Comparison of ENCODE assay signal across 18 cellular contexts in genomic region chr7:722847-723246, GRCh38. TPM values are rescaled to one million over a fixed set of nuclear protein-coding genes. Genes with fewer than 3 reads are reported as not detected.
DNase-seq lines count a peak whose midpoint lies in the region; ATAC-seq and TF ChIP-seq lines count a peak whose summit lies in the region.
"Had no signal": no experiment of that assay in that cellular context is flagged by ENCODE, and none has a peak within 500 bp of the region (broad histone marks: within the 10 kb centered on the region; RNA-seq: fewer than 3 reads in every experiment).

No MANE protein-coding gene starts in this region.

- no peak overlapping the region for H3K27ac ChIP-seq in breast epithelium
- H3K27ac ChIP-seq in lower lobe of right lung = no peak overlapping the region
- no peak overlapping the region for H3K27ac ChIP-seq in GM23248
- H3K27ac ChIP-seq: 22Rv1, A549 had no signal

- WGBS in GM23248 (ENCODE audit: low coverage in 1 of 2, low lambda C conversion rate in 2 of 2, missing lambda C conversion rate in 2 of 2), 2 experiments = 90 to 92% methylated on average over 6 of the region's 6 CpGs

- no peak for TF ChIP-seq POLR2A in breast epithelium (IDR thresholded peaks at IDR 0.05)

- no peak overlapping the region for H3K4me3 ChIP-seq in breast epithelium
- H3K4me3 ChIP-seq in lower lobe of right lung = no peak overlapping the region
- no peak overlapping the region for H3K4me3 ChIP-seq in GM23248
- H3K4me3 ChIP-seq: A549, GM12878 had no signal

- 0 out of 2 replicates have a peak, but pooled peaks cover 4% of the 10 kb centered on the region for H3F3A ChIP-seq in GM23248 (ENCODE audit: insufficient read depth)

- H3K4me1 ChIP-seq in breast epithelium (peaks cover 0 to 5% of the 10 kb centered on the region in 2 donors), lower lobe of right lung (peaks cover 12% of the 10 kb centered on the region), GM23248 (ENCODE audit: insufficient read depth) (0 out of 2 replicates have a peak, but pooled peaks cover 4% of the 10 kb centered on the region)

- H3K27me3 ChIP-seq in breast epithelium (no peaks in the 10 kb centered on the region), lower lobe of right lung (ENCODE audit: low read depth) (no peaks in the 10 kb centered on the region), GM23248 (replicated peaks; ENCODE audit: insufficient read depth) (no peaks in the 10 kb centered on the region)

- peaks cover 2% of the 10 kb centered on the region; the same call in 1 of the 2 replicates for H3K79me2 ChIP-seq in GM23248 (ENCODE audit: insufficient read depth)

- BruUV-seq in MCF 10A (replicated peaks; lab: Mats Ljungman, UMichigan) = no TSS peak

- H3K36me3 ChIP-seq in breast epithelium (no peaks in the 10 kb centered on the region), lower lobe of right lung (no peaks in the 10 kb centered on the region), GM23248 (ENCODE audit: low read depth) (no peaks in the 10 kb centered on the region)

- in situ Hi-C loops in GM23248 (cut with MboI) = no loop called here

- no peak overlapping the region for H3K9ac ChIP-seq in GM23248

- POLR2A ChIA-PET in MCF 10A (lab: Yijun Ruan, JAX) = no interaction called here
- POLR2A ChIA-PET in activated CD4-positive, alpha-beta memory T cell treated with anti-CD3 and anti-CD28 coated beads, Interleukin-2, amount 10 ng/mL, durations not matched to agents 7 days and 5 days (lab: Charles Lee) = no interaction called here

- H3K4me3 Mint-ChIP-seq in MCF 10A (ENCODE audit: unreplicated experiment) = no peak overlapping the region
- no peak overlapping the region for H3K4me3 Mint-ChIP-seq in type B pancreatic cell
- no peak overlapping the region for H3K4me3 Mint-ChIP-seq in activated CD4-positive, alpha-beta memory T cell treated with anti-CD3 and anti-CD28 coated beads, Interleukin-2, amount 10 ng/mL, durations not matched to agents 7 days and 5 days
- H3K4me3 Mint-ChIP-seq: CD14-positive monocyte; CD4-positive, alpha-beta memory T cell; H9 had no signal

- no peak overlapping the region for H2AFZ ChIP-seq in GM23248

- ATAC-seq in activated CD4-positive, CD25-positive, alpha-beta regulatory T cell treated with anti-CD3 and anti-CD28 coated beads, Interleukin-2, amount 50 U/mL, for 24 hours = no peak
- no peak for ATAC-seq in lower lobe of right lung
- ATAC-seq: A549, GM12878, HepG2 had no signal

- no peak overlapping the region for H3K4me2 ChIP-seq in GM23248 (ENCODE audit: unreplicated experiment)
- H3K4me2 ChIP-seq: A549 had no signal

- H3K9me3 ChIP-seq in breast epithelium (no peaks in the 10 kb centered on the region), lower lobe of right lung (no peaks in the 10 kb centered on the region), GM23248 (ENCODE audit: low read depth) (no peaks in the 10 kb centered on the region)

- H3K9me2 ChIP-seq in GM23248 (ENCODE audit: insufficient read depth) = no peaks in the 10 kb centered on the region

- CTCF ChIA-PET in MCF 10A (lab: Yijun Ruan, JAX) = no interaction called here
- CTCF ChIA-PET in activated CD4-positive, alpha-beta memory T cell treated with anti-CD3 and anti-CD28 coated beads, Interleukin-2, amount 10 ng/mL, durations not matched to agents 7 days and 5 days (lab: Charles Lee) = no interaction called here

- H3K9me3 Mint-ChIP-seq in MCF 10A (ENCODE audit: unreplicated experiment) (no peaks in the 10 kb centered on the region), type B pancreatic cell (peaks cover 31% of the 10 kb centered on the region)
- peaks cover 19% of the 10 kb centered on the region for H3K9me3 Mint-ChIP-seq in activated CD4-positive, alpha-beta memory T cell treated with anti-CD3 and anti-CD28 coated beads, Interleukin-2, amount 10 ng/mL, durations not matched to agents 7 days and 5 days

- TF ChIP-seq CTCF in MCF 10A (IDR thresholded peaks at IDR 0.05; ENCODE audit: unreplicated experiment) (no peak), breast epithelium (IDR thresholded peaks at IDR 0.05) (no peak), lower lobe of right lung (IDR thresholded peaks at IDR 0.05) (no peak), type B pancreatic cell (conservative IDR thresholded peaks at IDR 0.05) (no peak)

- intact Hi-C loops in MCF 10A (cut with micrococcal nuclease) = no loop called here
- intact Hi-C loops in breast epithelium (cut with DNase I; ENCODE audit: low total_unique reads) = no loop called here
- intact Hi-C loops in lower lobe of right lung (cut with DNase I) = no loop called here

- H3K27me3 Mint-ChIP-seq in MCF 10A (ENCODE audit: insufficient read depth, unreplicated experiment) = no peaks in the 10 kb centered on the region
- no peaks in the 10 kb centered on the region for H3K27me3 Mint-ChIP-seq in type B pancreatic cell
- H3K27me3 Mint-ChIP-seq in activated CD4-positive, alpha-beta memory T cell treated with anti-CD3 and anti-CD28 coated beads, Interleukin-2, amount 10 ng/mL, durations not matched to agents 7 days and 5 days = no peaks in the 10 kb centered on the region
- H3K27me3 Mint-ChIP-seq: CD4-positive, alpha-beta memory T cell had no signal

- H4K20me1 ChIP-seq in GM23248 (ENCODE audit: insufficient read depth) = no peaks in the 10 kb centered on the region

- peak; percentile 2 for DNase-seq in activated CD4-positive, CD25-positive, alpha-beta regulatory T cell treated with anti-CD3 and anti-CD28 coated beads, Interleukin-2, amount 50 U/mL, for 72 hours
- DNase-seq in MCF 10A (ENCODE audit: unreplicated experiment) (no peak), breast epithelium (ENCODE audit: low spot score in 2 of 2) (no peak), lower lobe of right lung (peak; percentile 28), type B pancreatic cell (ENCODE audit: extremely low spot score, unreplicated experiment) (peak; percentile 25), GM23248 (no peak)
- DNase-seq in activated CD4-positive, alpha-beta memory T cell treated with anti-CD3 and anti-CD28 coated beads, Interleukin-2, amount 10 ng/mL, durations not matched to agents 7 days and 5 days = no peak
- DNase-seq: AML-193; CD4-positive, alpha-beta memory T cell; DMS79 treated with DMSO at 0.1 percent for 48 hours; GF-D8; H9 had no signal

- H3K27ac Mint-ChIP-seq in MCF 10A (ENCODE audit: low read depth, unreplicated experiment) (peak overlapping the region; percentile 27), type B pancreatic cell (no peak overlapping the region)
- H3K27ac Mint-ChIP-seq in activated CD4-positive, alpha-beta memory T cell treated with anti-CD3 and anti-CD28 coated beads, Interleukin-2, amount 10 ng/mL, durations not matched to agents 7 days and 5 days = no peak overlapping the region
- H3K27ac Mint-ChIP-seq: CD4-positive, alpha-beta memory T cell; H9 had no signal

- H3K36me3 Mint-ChIP-seq in MCF 10A (ENCODE audit: insufficient read depth, unreplicated experiment) (peaks cover 30% of the 10 kb centered on the region), type B pancreatic cell (peaks cover 41% of the 10 kb centered on the region)
- H3K36me3 Mint-ChIP-seq in activated CD4-positive, alpha-beta memory T cell treated with anti-CD3 and anti-CD28 coated beads, Interleukin-2, amount 10 ng/mL, durations not matched to agents 7 days and 5 days (ENCODE audit: low read depth) = peaks cover 34% of the 10 kb centered on the region

- H3K4me1 Mint-ChIP-seq in MCF 10A (ENCODE audit: insufficient read depth, unreplicated experiment) (peaks cover 25% of the 10 kb centered on the region), type B pancreatic cell (ENCODE audit: unreplicated experiment) (peaks cover 8% of the 10 kb centered on the region)
- peaks cover 15% of the 10 kb centered on the region for H3K4me1 Mint-ChIP-seq in activated CD4-positive, alpha-beta memory T cell treated with anti-CD3 and anti-CD28 coated beads, Interleukin-2, amount 10 ng/mL, durations not matched to agents 7 days and 5 days

RNA-seq across cellular contexts. Expression of gene DNAAF5, which starts 3.7 kb away (rescaled TPM):
- total RNA-seq in MCF 10A (2022) = 35.6 and 37.6 TPM in 2 replicates
- 10 to 100 TPM; 14.1 to 29.8 (median 23.6) TPM for total RNA-seq in breast epithelium
- total RNA-seq in lower lobe of right lung = 22.4 TPM
- total RNA-seq in type B pancreatic cell (ENCODE audit: low replicate concordance) = 42.4 and 45.6 TPM in 2 replicates
- 10 to 100 TPM; 16.8 to 19.7 TPM for total RNA-seq in activated CD4-positive, alpha-beta memory T cell treated with anti-CD3 and anti-CD28 coated beads, Interleukin-2, amount 10 ng/mL, durations not matched to agents 7 days and 5 days
- 33.6 and 35.7 TPM in 2 replicates for total RNA-seq in GM23248 (2014; rRNA removed; shearing (Covaris generic))
- polyA plus RNA-seq in GM23248 (2016; fragmentation: Nextera tagmentation; extraction: Ambion mirVana) = 5.5 and 5.7 TPM in 2 replicates

RNA-seq across cellular contexts. Expression of gene PRKAR1B, which starts 4.2 kb away (rescaled TPM):
- total RNA-seq in MCF 10A (2022) (25.4 and 31.5 TPM in 2 replicates), breast epithelium (10 to 100 TPM in 1 of 3 donors, 1 to 10 TPM in 2; 3.7 to 10.5 (median 7.9) TPM), lower lobe of right lung (16.8 TPM), type B pancreatic cell (ENCODE audit: low replicate concordance) (18.4 and 26.1 TPM in 2 replicates)
- 10 to 100 TPM; 13.1 to 13.4 TPM for total RNA-seq in activated CD4-positive, alpha-beta memory T cell treated with anti-CD3 and anti-CD28 coated beads, Interleukin-2, amount 10 ng/mL, durations not matched to agents 7 days and 5 days
- total RNA-seq in GM23248 (2014; rRNA removed; shearing (Covaris generic)) = 8.6 and 10.2 TPM in 2 replicates
- polyA plus RNA-seq in GM23248 (2016; fragmentation: Nextera tagmentation; extraction: Ambion mirVana) = 12.9 and 13.0 TPM in 2 replicates

Comparison
In these comparisons a context has a peak if more than half of its experiments do, and no peak if none do; other contexts are left out.
1. DNase-seq: peak in activated CD4-positive, CD25-positive, alpha-beta regulatory T cell treated with anti-CD3 and anti-CD28 coated beads, Interleukin-2, amount 50 U/mL, for 72 hours (single experiment), lower lobe of right lung (single experiment) and type B pancreatic cell (single experiment); none in MCF 10A (single experiment), breast epithelium (0 of 2), activated CD4-positive, alpha-beta memory T cell treated with anti-CD3 and anti-CD28 coated beads, Interleukin-2, amount 10 ng/mL, durations not matched to agents 7 days and 5 days (single experiment) and GM23248 (single experiment).